In the genomic region with DNA sequence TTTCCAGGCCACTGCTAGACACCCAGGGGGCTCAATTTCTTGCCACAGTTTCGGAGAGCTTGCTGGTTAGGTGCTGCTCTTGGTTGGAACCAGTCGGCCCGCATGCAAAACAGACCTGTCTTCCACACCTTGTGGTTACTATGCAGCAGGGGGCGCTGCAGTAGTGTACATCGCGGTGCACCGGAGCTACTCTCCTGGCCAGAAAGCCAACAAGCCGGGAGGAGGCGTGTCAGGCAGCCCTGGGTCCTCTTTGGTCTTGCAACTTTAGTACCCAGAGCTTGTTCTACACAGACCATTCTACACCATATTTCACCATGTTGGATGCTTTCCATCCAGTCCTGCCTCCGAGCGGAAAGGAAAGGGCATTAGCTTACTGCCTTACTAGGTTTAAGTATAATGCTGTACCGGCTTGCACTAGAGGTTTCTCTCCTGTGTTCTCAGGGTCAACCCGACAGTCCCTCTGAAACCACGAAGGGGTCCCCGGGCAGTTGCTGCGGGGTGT, we compare ENCODE assay signal across 8 cellular contexts. TPM values are rescaled to one million over a fixed set of nuclear protein-coding genes. Genes with fewer than 3 reads are reported as not detected.
A peak's percentile ranks its signal among the peaks of the same experiment; 100 is the strongest.
DNase-seq lines count a peak whose midpoint lies in the region; ATAC-seq and TF ChIP-seq lines count a peak whose summit lies in the region.

No MANE protein-coding gene starts in this region.

- intact Hi-C loops in activated B cell treated with CpG ODN at 0.5 μM for 24 hours (cut with micrococcal nuclease) (loop anchor here (1.0 to 10.0 kb wide), 3 partner anchors 319 to 1712 kb away; partner anchors contain the start of genes CCDC59 and METTL25), spleen (cut with DNase I; ENCODE audit: low total_unique reads) (loop anchor here (10.0 kb wide), 1 partner anchor 331 kb away; the partner anchor contains the start of genes CCDC59 and METTL25)

- TF ChIP-seq POLR2A in spleen (IDR thresholded peaks at IDR 0.05): no peak

- ATAC-seq in GM19025 (IDR thresholded peaks at IDR 0.05; ENCODE audit: low read depth, unreplicated experiment) (peak; percentile 43), HG03196 (IDR thresholded peaks at IDR 0.05; ENCODE audit: unreplicated experiment) (peak; percentile 68), activated B cell treated with CpG ODN at 0.5 μM for 24 hours (ENCODE audit: low read depth) (peak; percentile 56)

- CTCF ChIA-PET in activated B cell treated with CpG ODN at 0.5 μM for 24 hours (lab: Charles Lee): interaction anchor here (0.5 to 2.2 kb wide), 11 partner anchors 8 to 1818 kb away, joined by 3 to 15 read pairs (median 3); partner anchors contain the start of genes CCDC59 and METTL25

- POLR2A ChIA-PET in activated B cell treated with CpG ODN at 0.5 μM for 24 hours (lab: Charles Lee): interaction anchor here (2.9 kb wide), 1 partner anchor 328 kb away, joined by 24 read pairs; the partner anchor contains the start of genes CCDC59 and METTL25

- H3K9me3 Mint-ChIP-seq in activated B cell treated with CpG ODN at 0.5 μM for 24 hours: no peaks in the 10 kb centered on the region

- no peaks in the 10 kb centered on the region for H3K36me3 ChIP-seq in spleen

- H3K27ac ChIP-seq in caudate nucleus (ENCODE audit: low read depth, low read length): peak overlapping the region; percentile 100
- H3K27ac ChIP-seq in spleen: peak overlapping the region; percentile 75 to 95 (median 93)

- peak; percentile 87 for DNase-seq in AG09319 (ENCODE audit: extremely low read depth, low read depth)
- peak; percentile 90 for DNase-seq in NCI-H2227 treated with DMSO at 0.1 percent for 48 hours (lab: John Stamatoyannopoulos, UW)
- DNase-seq in activated B cell treated with CpG ODN at 0.5 μM for 24 hours: peak; percentile 70
- peak; percentile 55 to 97 (median 88) for DNase-seq in caudate nucleus (lab: John Stamatoyannopoulos, UW)
- peak; percentile 96 for DNase-seq in iris pigment epithelial cell (ENCODE audit: low read depth)
- DNase-seq in spleen: peak; percentile 98

- H3K27me3 Mint-ChIP-seq in activated B cell treated with CpG ODN at 0.5 μM for 24 hours: peaks cover 10% of the 10 kb centered on the region

- H3K4me1 ChIP-seq in spleen: peaks cover 0 to 33% (median 12%) of the 10 kb centered on the region in 6 donors

- TF ChIP-seq CTCF in AG09319 (IDR thresholded peaks at IDR 0.05; ENCODE audit: low read depth, low read length): peak; percentile 90
- no peak for TF ChIP-seq CTCF in activated B cell treated with CpG ODN at 0.5 μM for 24 hours (IDR thresholded peaks at IDR 0.05)
- peak; percentile 76 to 93 (median 87) for TF ChIP-seq CTCF in spleen (IDR thresholded peaks at IDR 0.05 in 8 of 11, conservative IDR thresholded peaks at IDR 0.05 in 3 of 11)

- H3K9me3 ChIP-seq in spleen: no peaks in the 10 kb centered on the region

- peaks cover 4% of the 10 kb centered on the region for H3K36me3 Mint-ChIP-seq in activated B cell treated with CpG ODN at 0.5 μM for 24 hours (ENCODE audit: low read depth)

- H3K4me3 Mint-ChIP-seq in activated B cell treated with CpG ODN at 0.5 μM for 24 hours: peak overlapping the region; percentile 87

- peak overlapping the region; percentile 77 for H3K27ac Mint-ChIP-seq in activated B cell treated with CpG ODN at 0.5 μM for 24 hours

- H3K4me1 Mint-ChIP-seq in activated B cell treated with CpG ODN at 0.5 μM for 24 hours: peaks cover 19% of the 10 kb centered on the region

- no peaks in the 10 kb centered on the region for H3K27me3 ChIP-seq in spleen (replicated peaks in 1 of 7)

- 0 to 1% (median 0%) methylated on average over 16 of the region's 16 CpGs for WGBS in spleen, 5 donors

- H3K4me3 ChIP-seq in spleen: peak overlapping the region; percentile 75 to 98 (median 92)

RNA-seq across cellular contexts. Expression of gene TMTC2, which starts 0.9 kb away (rescaled TPM):
- total RNA-seq in activated B cell treated with CpG ODN at 0.5 μM for 24 hours (1.5 and 2.2 TPM in 2 replicates), spleen (1 to 10 TPM; 2.7 to 8.5 (median 6.3) TPM)
- 1 to 10 TPM in 2 of 3 donors, under 1 TPM in 1; 0.74 to 1.5 (median 1.4) TPM for polyA plus RNA-seq in spleen

Comparison
In these comparisons a context has a peak if more than half of its experiments do, and no peak if none do; other contexts are left out.
1. Peak in every context shown above with its lines: DNase-seq, ATAC-seq, H3K4me3 ChIP-seq and H3K27ac ChIP-seq.